Comparison of ENCODE assay signal across 2 cellular contexts in genomic region chr1:160061376-160062100, GRCh38.
TF ChIP-seq lines count a peak whose summit lies in the region.

No MANE protein-coding gene starts in this region.

TF ChIP-seq in GM23338, 12 proteins besides CTCF, POLR2A, EP300 and RAD21:
- TF ChIP-seq CREB1 (CRISPR knock-in tag; IDR thresholded peaks at IDR 0.05; ENCODE audit: low read depth) (no peak), NANOG (IDR thresholded peaks at IDR 0.05; ENCODE audit: borderline replicate concordance) (no peak), EZH2 (IDR thresholded peaks at IDR 0.05; ENCODE audit: low read depth, unreplicated experiment) (no peak), JUNB (IDR thresholded peaks at IDR 0.05; ENCODE audit: unreplicated experiment) (no peak), ETS1 (IDR thresholded peaks at IDR 0.05) (no peak), ZNF114 (CRISPR knock-in tag; IDR thresholded peaks at IDR 0.05) (no peak), EZH2phosphoT487 (IDR thresholded peaks at IDR 0.05; ENCODE audit: unreplicated experiment) (no peak)

TF ChIP-seq in K562, 482 proteins besides CTCF, POLR2A, EP300 and RAD21:
- TF ChIP-seq ATF3 (IDR thresholded peaks at IDR 0.05) = no peak
- no peak for TF ChIP-seq ATF3 (CRISPR knock-in tag; conservative IDR thresholded peaks at IDR 0.05)
- TF ChIP-seq NFIC (IDR thresholded peaks at IDR 0.05) = peak; percentile 30; the same call in 1 of the 2 replicates
